ENCODE assay signal across 8 cellular contexts in genomic region chr20:36468149-36469000, GRCh38.
DNase-seq lines count a peak whose midpoint lies in the region; ATAC-seq and TF ChIP-seq lines count a peak whose summit lies in the region.

No MANE protein-coding gene starts in this region.

- H3K4me3 ChIP-seq in esophagus squamous epithelium (no peak overlapping the region), psoas muscle (peak overlapping the region; percentile 3), lower leg skin (ENCODE audit: low read depth, poor library complexity, severe bottlenecking) (no peak overlapping the region)

- H3K27me3 ChIP-seq in esophagus squamous epithelium (no peaks in the 10 kb centered on the region), psoas muscle (ENCODE audit: insufficient read depth in 3 of 3, low read length in 2 of 3) (no peaks in the 10 kb centered on the region)

- TF ChIP-seq POLR2A in esophagus squamous epithelium (IDR thresholded peaks at IDR 0.05) (no peak), lower leg skin (IDR thresholded peaks at IDR 0.05) (no peak)

- peaks cover 60 to 100% (median 74%) of the 10 kb centered on the region in 3 donors for H3K4me1 ChIP-seq in esophagus squamous epithelium
- peaks cover 99% of the 10 kb centered on the region for H3K4me1 ChIP-seq in psoas muscle

- TF ChIP-seq CTCF in esophagus squamous epithelium (IDR thresholded peaks at IDR 0.05) (no peak), psoas muscle (IDR thresholded peaks at IDR 0.05) (no peak), lower leg skin (IDR thresholded peaks at IDR 0.05) (no peak)

- DNase-seq in DMS 273 treated with DMSO at 0.1 percent for 48 hours (lab: John Stamatoyannopoulos, UW), result peak; percentile 62
- peak; percentile 62 for DNase-seq in NCI-H2171 treated with DMSO at 0.1 percent for 48 hours (lab: John Stamatoyannopoulos, UW)
- no peak for DNase-seq in esophagus squamous epithelium (lab: John Stamatoyannopoulos, UW)
- DNase-seq in psoas muscle, result no peak
- no peak for DNase-seq in ecto neural progenitor cell (ENCODE audit: low spot score)
- DNase-seq in cerebellar nuclear complex (lab: John Stamatoyannopoulos, UW), result no peak
- DNase-seq in MV-4-11 (lab: John Stamatoyannopoulos, UW), result no peak
- DNase-seq in lower leg skin (ENCODE audit: low spot score in 2 of 2), result no peak

- peak; percentile 12 to 34 (median 26) for ATAC-seq in psoas muscle

- intact Hi-C loops in esophagus squamous epithelium (cut with DNase I) (loop anchor here (10.0 kb wide), 1 partner anchor 76 kb away; the partner anchor contains the start of gene MYL9), psoas muscle (cut with DNase I) (loop anchor here in 1 of 2 donors (10.0 kb wide), 1 partner anchor 136 kb away; the partner anchor contains the start of gene RAB5IF), lower leg skin (cut with DNase I; ENCODE audit: low total_unique reads) (no loop called here)

- H3K27ac ChIP-seq in esophagus squamous epithelium (peak overlapping the region; percentile 11 to 95 (median 90)), psoas muscle (peak overlapping the region; percentile 65)

- no peaks in the 10 kb centered on the region for H3K9me3 ChIP-seq in esophagus squamous epithelium
- H3K9me3 ChIP-seq in psoas muscle, result no peaks in the 10 kb centered on the region

- no peaks in the 10 kb centered on the region for H3K36me3 ChIP-seq in esophagus squamous epithelium
- peaks cover 0 to 11% of the 10 kb centered on the region in 2 donors for H3K36me3 ChIP-seq in psoas muscle (ENCODE audit: insufficient read depth in 1 of 2, low read depth in 1 of 2)

- 54 to 70% methylated on average over 9 to 10 of the region's 10 CpGs for WGBS in esophagus squamous epithelium, 2 donors
- 38 to 52% (median 39%) methylated on average over 10 of the region's 10 CpGs for WGBS in psoas muscle, 3 donors
- 53 to 57% methylated on average over 10 of the region's 10 CpGs for WGBS in lower leg skin, 2 donors

Comparison
In these comparisons a context has a peak if more than half of its experiments do, and no peak if none do; other contexts are left out.
1. DNase-seq: peak in DMS 273 treated with DMSO at 0.1 percent for 48 hours (single experiment) and NCI-H2171 treated with DMSO at 0.1 percent for 48 hours (single experiment); none in esophagus squamous epithelium (single experiment), psoas muscle (0 of 2), ecto neural progenitor cell (single experiment), cerebellar nuclear complex (0 of 2), MV-4-11 (single experiment) and lower leg skin (0 of 2).